ENCODE assay signal across 8 cellular contexts in the genomic region with DNA sequence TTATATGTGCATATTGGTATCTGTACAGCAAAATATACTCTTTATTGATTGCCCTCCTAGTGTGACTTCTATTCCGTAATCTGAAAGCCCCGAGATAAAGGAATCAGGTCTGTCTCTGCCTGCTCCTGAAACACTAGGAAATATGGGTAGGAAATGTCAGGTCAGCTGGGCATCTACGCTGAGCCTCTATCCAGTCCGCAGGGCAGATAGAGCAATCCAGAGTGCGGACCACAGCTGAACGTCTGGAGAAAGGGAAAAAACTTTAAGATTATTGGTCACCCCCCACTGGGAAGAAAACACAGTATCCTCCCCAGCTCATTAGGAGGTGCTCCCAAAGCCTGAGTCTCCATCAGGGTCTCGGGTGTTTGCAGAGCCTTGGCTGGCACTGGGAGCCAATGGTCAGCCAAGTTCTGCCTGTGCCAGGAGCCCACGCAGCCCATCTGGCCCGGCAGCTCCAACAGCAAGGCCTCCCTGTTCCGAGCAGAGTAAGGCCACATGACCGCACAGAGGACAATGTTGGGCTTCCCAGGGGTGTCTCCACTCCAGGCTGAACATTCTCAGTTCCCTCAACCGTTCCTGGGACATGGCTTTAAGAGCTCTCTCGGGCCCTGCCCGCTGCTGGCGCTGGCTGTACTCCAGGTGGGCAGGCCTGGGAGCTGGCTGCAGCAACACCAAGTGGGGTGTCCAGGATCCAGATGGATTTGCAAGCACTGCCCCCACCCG. TPM values are rescaled to one million over a fixed set of nuclear protein-coding genes. Genes with fewer than 3 reads are reported as not detected.
DNase-seq lines count a peak whose midpoint lies in the region; ATAC-seq lines count a peak whose summit lies in the region.

No MANE protein-coding gene starts in this region.

- no peak for ATAC-seq in HG03521 (IDR thresholded peaks at IDR 0.05; ENCODE audit: unreplicated experiment)

- 0 out of 2 replicates have a peak overlapping the region, but pooled peaks have one; percentile 27 for H3K9ac ChIP-seq in HUES48 (ENCODE audit: low read depth, low read length)
- peak overlapping the region; percentile 12 to 58 for H3K9ac ChIP-seq in stomach smooth muscle (ENCODE audit: low read length in 2 of 2)

- H3K36me3 ChIP-seq in HUES48 (ENCODE audit: control insufficient read depth, insufficient read depth, low read length): peaks cover 31% of the 10 kb centered on the region
- peaks cover 0 to 7% of the 10 kb centered on the region in 2 donors for H3K36me3 ChIP-seq in stomach smooth muscle (ENCODE audit: control insufficient read depth in 2 of 2, insufficient read depth in 2 of 2, low read length in 2 of 2)
- peaks cover 8% of the 10 kb centered on the region for H3K36me3 ChIP-seq in SJCRH30

- no peaks in the 10 kb centered on the region for H3K9me3 ChIP-seq in HUES48 (ENCODE audit: control insufficient read depth, insufficient read depth, low read length)
- H3K9me3 ChIP-seq in stomach smooth muscle (ENCODE audit: control insufficient read depth in 2 of 2, low read length in 2 of 2): no peaks in the 10 kb centered on the region
- H3K9me3 ChIP-seq in SJCRH30 (replicated peaks): no peaks in the 10 kb centered on the region

- DNase-seq in dermis blood vessel endothelial cell (peak; percentile 24), left kidney (ENCODE audit: low read depth, low spot score) (peak; percentile 52), SHP77 (lab: John Stamatoyannopoulos, UW) (no peak), SJCRH30 (no peak), HuH-7 (ENCODE audit: low spot score) (no peak)

- H3K4me3 ChIP-seq in HUES48 (ENCODE audit: low read depth, low read length) (peak overlapping the region; percentile 80), stomach smooth muscle (ENCODE audit: low read length in 2 of 2) (peak overlapping the region; percentile 46 to 55), SJCRH30 (no peak overlapping the region)

- no peaks in the 10 kb centered on the region for H3K27me3 ChIP-seq in HUES48 (ENCODE audit: control insufficient read depth, insufficient read depth, low read length)
- H3K27me3 ChIP-seq in stomach smooth muscle (ENCODE audit: control insufficient read depth in 1 of 2, insufficient read depth in 2 of 2, low read length in 2 of 2): no peaks in the 10 kb centered on the region
- H3K27me3 ChIP-seq in SJCRH30: no peaks in the 10 kb centered on the region

- peak overlapping the region; percentile 92 for H3K27ac ChIP-seq in HUES48 (ENCODE audit: low read depth, low read length)
- peak overlapping the region; percentile 42 for H3K27ac ChIP-seq in stomach smooth muscle (ENCODE audit: low read length)
- H3K27ac ChIP-seq in SJCRH30: no peak overlapping the region

- H3K4me1 ChIP-seq in HUES48 (ENCODE audit: control insufficient read depth, insufficient read depth, low read length) (peaks cover 86% of the 10 kb centered on the region), stomach smooth muscle (ENCODE audit: control insufficient read depth, insufficient read depth, low read length) (peaks cover 83% of the 10 kb centered on the region), SJCRH30 (peaks cover 35% of the 10 kb centered on the region)

RNA-seq across cellular contexts. Expression of a gene that starts 7.6 kb away (rescaled TPM):
- total RNA-seq in dermis blood vessel endothelial cell: 112 and 148 TPM in 2 replicates
- 67.8 and 69.0 TPM in 2 replicates for total RNA-seq in SJCRH30 (2014; rRNA removed; shearing (Covaris generic))

Comparison
In these comparisons a context has a peak if more than half of its experiments do, and no peak if none do; other contexts are left out.
1. DNase-seq: peak in dermis blood vessel endothelial cell (single experiment) and left kidney (single experiment); none in SHP77 (0 of 2), SJCRH30 (0 of 2) and HuH-7 (single experiment).